3 cellular contexts compared by ENCODE assay signal in genomic region chr16:1401758-1402154, GRCh38.
A peak's percentile ranks its signal among the peaks of the same experiment; 100 is the strongest.
TF ChIP-seq lines count a peak whose summit lies in the region.

No MANE protein-coding gene starts in this region.

TF ChIP-seq in IMR-90, 13 proteins besides CTCF, POLR2A, EP300 and RAD21:
- TF ChIP-seq CEBPB (IDR thresholded peaks at IDR 0.05; ENCODE audit: low read depth, low read length) = peak; percentile 52
- TF ChIP-seq NFE2L2 (IDR thresholded peaks at IDR 0.05; ENCODE audit: low read depth, low read length) = no peak
- no peak for TF ChIP-seq BHLHE40 (IDR thresholded peaks at IDR 0.05; ENCODE audit: low read depth, low read length)
- TF ChIP-seq FOS (IDR thresholded peaks at IDR 0.05; ENCODE audit: low read depth, low read length) = no peak
- TF ChIP-seq USF2 (IDR thresholded peaks at IDR 0.05; ENCODE audit: low read depth, low read length) = no peak
- no peak for TF ChIP-seq RFX5 (IDR thresholded peaks at IDR 0.05; ENCODE audit: low read depth, low read length)
- TF ChIP-seq SMC3 (IDR thresholded peaks at IDR 0.05; ENCODE audit: low read depth, low read length) = no peak
- no peak for TF ChIP-seq MAZ (IDR thresholded peaks at IDR 0.05; ENCODE audit: borderline replicate concordance, low read depth, low read length)
TF ChIP-seq in IMR-90: peak in this region for 1.

TF ChIP-seq in Ishikawa, 13 proteins besides CTCF, POLR2A, EP300 and RAD21:
- TF ChIP-seq TCF12 (IDR thresholded peaks at IDR 0.05; ENCODE audit: low read depth) = no peak
- TF ChIP-seq USF1 (IDR thresholded peaks at IDR 0.05) = no peak
- TF ChIP-seq YY1 (IDR thresholded peaks at IDR 0.05; ENCODE audit: low read depth) = no peak
- TF ChIP-seq CEBPB (IDR thresholded peaks at IDR 0.05) = peak; percentile 15; the same call in 1 of the 2 replicates

TF ChIP-seq in GM12878, 131 proteins besides CTCF, POLR2A, EP300 and RAD21:
- no peak for TF ChIP-seq ZBTB40 (IDR thresholded peaks at IDR 0.05; ENCODE audit: borderline replicate concordance)
- no peak for TF ChIP-seq ZNF217 (IDR thresholded peaks at IDR 0.05)
- TF ChIP-seq BCL11A (IDR thresholded peaks at IDR 0.05; ENCODE audit: low read depth, low read length) = no peak
- no peak for TF ChIP-seq SREBF1 (IDR thresholded peaks at IDR 0.05; ENCODE audit: low read length)
- no peak for TF ChIP-seq CREM (IDR thresholded peaks at IDR 0.05; ENCODE audit: low read depth)
- no peak for TF ChIP-seq MEF2A (IDR thresholded peaks at IDR 0.05; ENCODE audit: insufficient read depth, low read depth, low read length)
- no peak for TF ChIP-seq SMARCA5 (IDR thresholded peaks at IDR 0.05)
- no peak for TF ChIP-seq POLR2AphosphoS5 (IDR thresholded peaks at IDR 0.05; ENCODE audit: low read length)
- no peak for TF ChIP-seq ZNF24 (IDR thresholded peaks at IDR 0.05)
- no peak for TF ChIP-seq BMI1 (IDR thresholded peaks at IDR 0.05; ENCODE audit: borderline replicate concordance)
- TF ChIP-seq USF1 (IDR thresholded peaks at IDR 0.05; ENCODE audit: borderline replicate concordance, extremely low read length, insufficient read depth, low read depth, low read length) = no peak
- TF ChIP-seq SMAD5 (IDR thresholded peaks at IDR 0.05; ENCODE audit: low read depth) = no peak
TF ChIP-seq in GM12878: peak in this region for 0.
